In genomic region chr15:63188937-63189871, GRCh38 we compare ENCODE assay signal across 1 cellular context.
TF ChIP-seq lines count a peak whose summit lies in the region.

Gene RAB8B (plus strand): TSS chr15:63189606. CDS start chr15:63189625, 19 bp downstream.

TF ChIP-seq in GM23338, 12 proteins besides CTCF, POLR2A, EP300 and RAD21 (continued from another document):
- TF ChIP-seq ZNF462 (CRISPR knock-in tag; IDR thresholded peaks at IDR 0.05): no peak
- no peak for TF ChIP-seq ZNF114 (CRISPR knock-in tag; IDR thresholded peaks at IDR 0.05)
- TF ChIP-seq REST (IDR thresholded peaks at IDR 0.05; ENCODE audit: unreplicated experiment): no peak
- no peak for TF ChIP-seq STAT1 (IDR thresholded peaks at IDR 0.05; ENCODE audit: unreplicated experiment)
- TF ChIP-seq ETS1 (IDR thresholded peaks at IDR 0.05): peak; percentile 86
- peak; percentile 83 for TF ChIP-seq POLR2AphosphoS5 (IDR thresholded peaks at IDR 0.05; ENCODE audit: low read depth)
- no peak for TF ChIP-seq EZH2phosphoT487 (IDR thresholded peaks at IDR 0.05; ENCODE audit: unreplicated experiment)
TF ChIP-seq in GM23338: peak in this region for 3.
